Comparison of ENCODE assay signal across 8 cellular contexts in genomic region chr1:161621181-161622000, GRCh38. TPM values are rescaled to one million over a fixed set of nuclear protein-coding genes. Genes with fewer than 3 reads are reported as not detected.
A peak's percentile ranks its signal among the peaks of the same experiment; 100 is the strongest.
DNase-seq lines count a peak whose midpoint lies in the region; ATAC-seq and TF ChIP-seq lines count a peak whose summit lies in the region.
"Not testable (repeated sequence)": the region's sequence is repeated elsewhere in the genome, so short reads cannot be mapped to it uniquely, and the experiment has no call there.

No MANE protein-coding gene starts in this region.

- not testable (repeated sequence) for H2BK5ac ChIP-seq in neuronal stem cell (ENCODE audit: low read length)

- not testable (repeated sequence) for H3K27ac ChIP-seq in neuronal stem cell (replicated peaks; ENCODE audit: low read length)

- not testable (repeated sequence) for H3K79me1 ChIP-seq in neuronal stem cell (ENCODE audit: low read depth, low read length)

- not testable (repeated sequence) for H3K4me1 Mint-ChIP-seq in Calu3 (ENCODE audit: low read depth, unreplicated experiment)

- not testable (repeated sequence) for H2BK12ac ChIP-seq in neuronal stem cell (ENCODE audit: low read length)

- H3K9me3 ChIP-seq in neuronal stem cell (replicated peaks in 1 of 2; ENCODE audit: control insufficient read depth in 2 of 2, insufficient read depth in 1 of 2, low read depth in 1 of 2, low read length in 2 of 2): not testable (repeated sequence)

- H4K8ac ChIP-seq in neuronal stem cell (ENCODE audit: low read depth, low read length): not testable (repeated sequence)

- not testable (repeated sequence) for H3K36me3 ChIP-seq in neuronal stem cell (replicated peaks in 1 of 2; ENCODE audit: control insufficient read depth in 2 of 2, insufficient read depth in 2 of 2, low read length in 2 of 2)

- H3K23ac ChIP-seq in neuronal stem cell (ENCODE audit: low read depth, low read length, poor library complexity): not testable (repeated sequence)

- H2BK120ac ChIP-seq in neuronal stem cell (ENCODE audit: low read depth, low read length): not testable (repeated sequence)

- not testable (repeated sequence) for BruUV-seq in Calu3 (replicated peaks; lab: Mats Ljungman, UMichigan)

- H3K4me3 ChIP-seq in astrocyte of the spinal cord (ENCODE audit: low read depth, low read length) (peak overlapping the region; percentile 57), neuronal stem cell (ENCODE audit: low read length in 2 of 2) (peak overlapping the region; percentile 38 to 80)

- H3K14ac ChIP-seq in neuronal stem cell (ENCODE audit: low read length): not testable (repeated sequence)

- peak overlapping the region; percentile 54 for H3K4me3 Mint-ChIP-seq in Calu3 (ENCODE audit: low read depth, unreplicated experiment)

- CTCF ChIA-PET in Calu3 (lab: Charles Lee): not testable (repeated sequence)

- in situ Hi-C loops in astrocyte of the spinal cord (cut with HindIII; ENCODE audit: low sequenced_read_pairs): not testable (repeated sequence)

- not testable (repeated sequence) for H3K4me1 ChIP-seq in neuronal stem cell (ENCODE audit: control insufficient read depth in 2 of 2, insufficient read depth in 1 of 2, low read depth in 1 of 2, low read length in 2 of 2)

- H3K4ac ChIP-seq in neuronal stem cell (ENCODE audit: low read length): not testable (repeated sequence)

- H3K36me3 Mint-ChIP-seq in Calu3 (ENCODE audit: insufficient read depth, unreplicated experiment): not testable (repeated sequence)

- TF ChIP-seq CTCF in Calu3 (IDR thresholded peaks at IDR 0.05; ENCODE audit: unreplicated experiment); astrocyte of the spinal cord (IDR thresholded peaks at IDR 0.05; ENCODE audit: low read depth, low read length): not testable (repeated sequence)

- no CpG with 5 or more reads among the region's 41 CpGs for WGBS in neuronal stem cell (ENCODE audit: extremely low coverage in 2 of 2, insufficient read length in 2 of 2, insufficient replicate concordance in 1 of 2), 2 donors

- peak overlapping the region; percentile 56 for H2AFZ ChIP-seq in neuronal stem cell (ENCODE audit: low read length)

- DNase-seq in Calu3: peak; percentile 19
- DNase-seq in NCI-H1105 (lab: John Stamatoyannopoulos, UW): peak; percentile 24
- peak; percentile 12 to 76 (median 42) for DNase-seq in activated CD4-positive, CD25-positive, alpha-beta regulatory T cell (lab: John Stamatoyannopoulos, UW)
- DNase-seq in astrocyte of the spinal cord (ENCODE audit: low read depth, low spot score): peak; percentile 74
- DNase-seq in left cardiac atrium: peak; percentile 66
- DNase-seq in neuronal stem cell (ENCODE audit: low spot score): peak; percentile 74
- peak; percentile 95 for DNase-seq in stimulated activated CD8-positive, alpha-beta memory T cell treated with anti-CD3 and anti-CD28 coated beads, Interleukin-4, amount 100 ng/mL, for 48 hours

- not testable (repeated sequence) for H3K27ac Mint-ChIP-seq in Calu3 (ENCODE audit: unreplicated experiment)

- peak; percentile 45 for ATAC-seq in GM21737 (IDR thresholded peaks at IDR 0.05; ENCODE audit: unreplicated experiment)
- peak; percentile 64 to 84 for ATAC-seq in left cardiac atrium

- H2AK5ac ChIP-seq in neuronal stem cell (ENCODE audit: low read depth, low read length): not testable (repeated sequence)

- not testable (repeated sequence) for H3K9ac ChIP-seq in neuronal stem cell (ENCODE audit: low read depth, low read length, poor library complexity)

- not testable (repeated sequence) for H3K9me3 Mint-ChIP-seq in Calu3 (ENCODE audit: low read depth, unreplicated experiment)

- peaks cover 43% of the 10 kb centered on the region for H3K27me3 Mint-ChIP-seq in Calu3 (ENCODE audit: unreplicated experiment)

- not testable (repeated sequence) for H2BK15ac ChIP-seq in neuronal stem cell (ENCODE audit: low read length)

- peak overlapping the region; percentile 77 for H3K4me2 ChIP-seq in neuronal stem cell (ENCODE audit: insufficient read depth, low read length, poor library complexity, severe bottlenecking)

- H3K27me3 ChIP-seq in neuronal stem cell (ENCODE audit: control insufficient read depth in 3 of 3, insufficient read depth in 3 of 3, low read depth in 1 of 3, low read length in 3 of 3): peaks cover 0 to 15% (median 4%) of the 10 kb centered on the region in 3 experiments

- intact Hi-C loops in Calu3 (cut with micrococcal nuclease; ENCODE audit: unreplicated experiment): loop anchor here (10.0 kb wide), 1 partner anchor 77 kb away; the partner anchor contains the start of gene FCGR3A
- intact Hi-C loops in left cardiac atrium (cut with DNase I): not testable (repeated sequence)

- H4K91ac ChIP-seq in neuronal stem cell (ENCODE audit: low read depth, low read length, poor library complexity): not testable (repeated sequence)

- peak overlapping the region; percentile 40 for H3K18ac ChIP-seq in neuronal stem cell (ENCODE audit: low read length)

RNA-seq across cellular contexts. Expression of gene FCGR3B, which starts 9.6 kb away (rescaled TPM):
- total RNA-seq in Calu3 (2022) (not detected in 2 replicates), left cardiac atrium (1 to 10 TPM; 2.4 to 6.1 TPM)
- polyA plus RNA-seq in neuronal stem cell (2013, experiment 1 of 2): not detected
- not detected for polyA plus RNA-seq in neuronal stem cell (2013, experiment 2 of 2)

RNA-seq across cellular contexts. Expression of gene FCGR2B, which starts 41.6 kb away (rescaled TPM):
- total RNA-seq in Calu3 (2022) (not detected in 2 replicates), left cardiac atrium (10 to 100 TPM; 14.2 to 42.4 TPM)
- 0.01 TPM for polyA plus RNA-seq in neuronal stem cell (2013, experiment 1 of 2)
- polyA plus RNA-seq in neuronal stem cell (2013, experiment 2 of 2): 0.07 TPM

Comparison
In these comparisons a context has a peak if more than half of its experiments do, and no peak if none do; other contexts are left out.
1. DNase-seq: peak in every context shown above with its lines; median percentile 95 in stimulated activated CD8-positive, alpha-beta memory T cell treated with anti-CD3 and anti-CD28 coated beads, Interleukin-4, amount 100 ng/mL, for 48 hours; 74 in astrocyte of the spinal cord; 74 in neuronal stem cell; 66 in left cardiac atrium; 42 in activated CD4-positive, CD25-positive, alpha-beta regulatory T cell; 24 in NCI-H1105; 19 in Calu3.
2. RNA of gene FCGR2B, which starts 41.6 kb away (total RNA-seq): 14.2 to 42.4 TPM in left cardiac atrium; not detected in Calu3; every median in the first group is over 10 times any median in the second.